19 cellular contexts compared by ENCODE assay signal in genomic region chr1:174017231-174017970, GRCh38. TPM values are rescaled to one million over a fixed set of nuclear protein-coding genes. Genes with fewer than 3 reads are reported as not detected.
DNase-seq lines count a peak whose midpoint lies in the region; ATAC-seq and TF ChIP-seq lines count a peak whose summit lies in the region.
"Had no signal": no experiment of that assay in that cellular context is flagged by ENCODE, and none has a peak within 500 bp of the region (broad histone marks: within the 10 kb centered on the region; RNA-seq: fewer than 3 reads in every experiment).

No MANE protein-coding gene starts in this region.

- POLR2A ChIA-PET in CD4-positive, alpha-beta memory T cell (lab: Charles Lee; ENCODE audit: partially characterized antibody), result no interaction called here

- no peaks in the 10 kb centered on the region for H3K27me3 ChIP-seq in CD4-positive, alpha-beta memory T cell (ENCODE audit: insufficient read depth, low read length)
- no peaks in the 10 kb centered on the region for H3K27me3 ChIP-seq in osteoblast (ENCODE audit: insufficient read depth, low read length)

- peaks cover 40 to 74% (median 52%) of the 10 kb centered on the region in 4 donors for H3K4me1 Mint-ChIP-seq in CD4-positive, alpha-beta memory T cell

- intact Hi-C loops in CD4-positive, alpha-beta memory T cell (cut with micrococcal nuclease), result no loop called here

- DNase-seq in CD4-positive, alpha-beta memory T cell, result no peak
- DNase-seq in NB4 (ENCODE audit: low read depth) (no peak), dedifferentiated amniotic fluid mesenchymal stem cell (ENCODE audit: extremely low spot score) (peak; percentile 59), osteoblast (ENCODE audit: insufficient read length, low spot score, missing footprints) (peak; percentile 53), NCI-H526 (lab: John Stamatoyannopoulos, UW) (no peak), NOMO-1 (lab: John Stamatoyannopoulos, UW; ENCODE audit: unreplicated experiment in 2 of 2) (no peak)
- DNase-seq in stimulated activated CD4-positive, alpha-beta T cell treated with anti-CD3 and anti-CD28 coated beads, Interleukin-15, amount 100 ng/mL, for 24 hours, result no peak
- DNase-seq: activated CD4-positive, alpha-beta T cell treated with anti-CD3 and anti-CD28 coated beads for 1 hour; activated naive CD4-positive, alpha-beta T cell treated with anti-CD3 and anti-CD28 coated beads for 36 hours; H7; left ventricle myocardium inferior; MM.1S; NCI-H748 treated with DMSO at 0.1 percent for 48 hours; retina; stimulated activated CD4-positive, alpha-beta T cell treated with anti-CD3 and anti-CD28 coated beads, Interleukin-1b, Interleukin-23, amount 100 ng/mL, for 48 hours; T-helper 17 cell had no signal

- H3K4me3 ChIP-seq in CD4-positive, alpha-beta memory T cell (ENCODE audit: low read length in 2 of 2), result no peak overlapping the region
- H3K4me3 ChIP-seq in NB4 (ENCODE audit: low read depth, low read length) (peak overlapping the region; percentile 26), osteoblast (ENCODE audit: insufficient read depth, low read length) (no peak overlapping the region)
- H3K4me3 ChIP-seq: left ventricle myocardium inferior had no signal

- no peak overlapping the region for H3K27ac ChIP-seq in CD4-positive, alpha-beta memory T cell (ENCODE audit: low read depth, low read length)
- no peak overlapping the region for H3K27ac ChIP-seq in osteoblast (ENCODE audit: low read depth, low read length)
- H3K27ac ChIP-seq: C4-2B, left ventricle myocardium inferior had no signal

- TF ChIP-seq POLR2A in NB4 (IDR thresholded peaks at IDR 0.05; ENCODE audit: extremely low read depth, insufficient read length), result no peak

- ATAC-seq in GM19397 (IDR thresholded peaks at IDR 0.05; ENCODE audit: unreplicated experiment), result no peak
- ATAC-seq: natural killer cell treated with Interleukin-12 subunit alpha and Interleukin-12 subunit beta and Interleukin-15 and Interleukin-18, amount 100 ng/mL, for 72 hours; T-helper 17 cell had no signal

- H3K4me3 Mint-ChIP-seq in CD4-positive, alpha-beta memory T cell, result peak overlapping the region in 5 of 8 donors; percentile 15 to 57 (median 35)
- H3K4me3 Mint-ChIP-seq: activated naive CD4-positive, alpha-beta T cell treated with anti-CD3 and anti-CD28 coated beads for 36 hours; natural killer cell treated with Interleukin-12 subunit alpha and Interleukin-12 subunit beta and Interleukin-15 and Interleukin-18, amount 100 ng/mL, for 72 hours; T-helper 17 cell had no signal

- H3K36me3 ChIP-seq in CD4-positive, alpha-beta memory T cell (ENCODE audit: insufficient read depth, low read length), result no peaks in the 10 kb centered on the region
- no peaks in the 10 kb centered on the region for H3K36me3 ChIP-seq in osteoblast (ENCODE audit: insufficient read depth, low read length)

- H3K36me3 Mint-ChIP-seq in CD4-positive, alpha-beta memory T cell, result peaks cover 8 to 13% of the 10 kb centered on the region in 2 donors

- H3K9me3 ChIP-seq in CD4-positive, alpha-beta memory T cell (ENCODE audit: control insufficient read depth in 1 of 2, low read length in 2 of 2), result no peaks in the 10 kb centered on the region
- no peaks in the 10 kb centered on the region for H3K9me3 ChIP-seq in osteoblast (ENCODE audit: low read depth, low read length)
- H3K9me3 ChIP-seq: left ventricle myocardium inferior had no signal

- H3K4me2 ChIP-seq in osteoblast (ENCODE audit: insufficient read depth, low read length), result peak overlapping the region; percentile 52

- H3K27ac Mint-ChIP-seq in CD4-positive, alpha-beta memory T cell, result no peak overlapping the region
- H3K27ac Mint-ChIP-seq: activated naive CD4-positive, alpha-beta T cell treated with anti-CD3 and anti-CD28 coated beads for 36 hours; T-helper 17 cell had no signal

- H2AFZ ChIP-seq in osteoblast (ENCODE audit: low read length), result no peak overlapping the region

- CTCF ChIA-PET in CD4-positive, alpha-beta memory T cell (lab: Charles Lee; ENCODE audit: partially characterized antibody), result interaction anchor here (1.4 kb wide), 1 partner anchor 19 kb away, joined by 3 read pairs; no protein-coding TSS in a partner anchor

- H3K4me1 ChIP-seq in CD4-positive, alpha-beta memory T cell (ENCODE audit: insufficient read depth, low read length), result peaks cover 53% of the 10 kb centered on the region
- peaks cover 29% of the 10 kb centered on the region for H3K4me1 ChIP-seq in osteoblast (ENCODE audit: insufficient read depth, low read length)

- peaks cover 94% of the 10 kb centered on the region for H3K79me2 ChIP-seq in osteoblast (ENCODE audit: insufficient read depth, low read length)

- H4K20me1 ChIP-seq in osteoblast (ENCODE audit: insufficient read depth, low read length), result peaks cover 55% of the 10 kb centered on the region

- H3K9me3 Mint-ChIP-seq in CD4-positive, alpha-beta memory T cell, result peaks cover 0 to 2% (median 0%) of the 10 kb centered on the region in 8 donors
- H3K9me3 Mint-ChIP-seq: activated naive CD4-positive, alpha-beta T cell treated with anti-CD3 and anti-CD28 coated beads for 36 hours; natural killer cell treated with Interleukin-12 subunit alpha and Interleukin-12 subunit beta and Interleukin-15 and Interleukin-18, amount 100 ng/mL, for 72 hours had no signal

- TF ChIP-seq CTCF in NB4 (IDR thresholded peaks at IDR 0.05; ENCODE audit: low read depth, low read length) (no peak), osteoblast (IDR thresholded peaks at IDR 0.05; ENCODE audit: extremely low read depth, low read depth, low read length) (no peak)

- no peaks in the 10 kb centered on the region for H3K27me3 Mint-ChIP-seq in CD4-positive, alpha-beta memory T cell
- H3K27me3 Mint-ChIP-seq: natural killer cell treated with Interleukin-12 subunit alpha and Interleukin-12 subunit beta and Interleukin-15 and Interleukin-18, amount 100 ng/mL, for 72 hours; T-helper 17 cell had no signal

RNA-seq across cellular contexts. Expression of gene RC3H1, which starts 4.8 kb away (rescaled TPM):
- total RNA-seq in CD4-positive, alpha-beta memory T cell, result 10 to 100 TPM; 49.2 TPM
- 1 to 10 TPM; 2.0 to 4.8 TPM for polyA plus RNA-seq in CD4-positive, alpha-beta memory T cell
- total RNA-seq in osteoblast, result 29.8 and 31.8 TPM in 2 replicates

Comparison
In these comparisons a context has a peak if more than half of its experiments do, and no peak if none do; other contexts are left out.
1. DNase-seq: peak in dedifferentiated amniotic fluid mesenchymal stem cell (single experiment) and osteoblast (single experiment); none in CD4-positive, alpha-beta memory T cell (0 of 5), NB4 (single experiment), NCI-H526 (0 of 2), NOMO-1 (0 of 2) and stimulated activated CD4-positive, alpha-beta T cell treated with anti-CD3 and anti-CD28 coated beads, Interleukin-15, amount 100 ng/mL, for 24 hours (single experiment).